23 cellular contexts compared by ENCODE assay signal in the genomic region with DNA sequence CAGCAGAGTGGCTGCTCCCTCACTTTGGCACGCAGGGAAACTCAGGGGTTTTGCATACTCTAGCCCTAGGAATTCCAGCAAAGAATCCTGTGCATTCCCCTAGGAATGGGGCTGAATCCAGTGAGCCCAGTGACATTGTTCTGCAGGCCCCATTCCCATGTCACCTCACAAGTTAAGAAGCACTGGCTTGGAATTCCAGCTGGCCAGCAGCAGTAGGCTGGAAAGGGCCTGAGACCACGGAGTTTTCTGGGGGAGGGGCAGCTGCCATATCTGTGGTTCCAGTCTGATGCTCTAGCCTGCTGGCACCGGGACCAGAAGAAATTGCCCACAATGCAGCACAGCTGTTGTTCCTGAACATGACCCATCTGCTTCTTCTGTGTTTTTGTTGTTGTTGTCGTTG.
"Had no signal": no experiment of that assay in that cellular context is flagged by ENCODE, and none has a peak within 500 bp of the region (broad histone marks: within the 10 kb centered on the region; RNA-seq: fewer than 3 reads in every experiment).

No MANE protein-coding gene starts in this region.

- H3K9me3 Mint-ChIP-seq: type B pancreatic cell had no signal

- H3K36me3 Mint-ChIP-seq: natural killer cell treated with Interleukin-12 subunit alpha and Interleukin-12 subunit beta and Interleukin-15 and Interleukin-18, amount 100 ng/mL, for 72 hours; type B pancreatic cell had no signal

- H2AFZ ChIP-seq: parathyroid adenoma had no signal

- H3K4me2 ChIP-seq: smooth muscle cell had no signal

- H3K27ac ChIP-seq: epithelial cell of prostate, esophagus muscularis mucosa, neutrophil, parathyroid adenoma, right lobe of liver, suprapubic skin had no signal

- ATAC-seq: foreskin keratinocyte; natural killer cell treated with Interleukin-12 subunit alpha and Interleukin-12 subunit beta and Interleukin-15 and Interleukin-18, amount 100 ng/mL, for 72 hours; stimulated activated naive B cell treated with anti-CD40 and anti-IgM and Interleukin-4, amounts not matched to agents 10 μg/mL and 1 μg/mL and 100 μg/mL, for 72 hours; stimulated activated naive CD8-positive, alpha-beta T cell treated with anti-CD3 and anti-CD28 coated beads, Interleukin-15, amount 100 ng/mL, for 72 hours had no signal

- DNase-seq: central memory CD4-positive, alpha-beta T cell; effector CD8-positive, alpha-beta T cell; endodermal cell; foreskin keratinocyte; hypothalamus; midbrain; right lobe of liver; stimulated activated CD4-positive, alpha-beta T cell treated with anti-CD3 and anti-CD28 coated beads, Interleukin-12 subunit alpha, Interleukin-12 subunit beta, amount 100 ng/mL, for 4 hours; stimulated activated naive B cell treated with anti-CD40 and anti-IgM and Interleukin-4, amounts not matched to agents 10 μg/mL and 1 μg/mL and 100 μg/mL, for 72 hours; stimulated activated naive CD8-positive, alpha-beta T cell treated with anti-CD3 and anti-CD28 coated beads, Interleukin-15, amount 100 ng/mL, for 72 hours had no signal

- H3K27me3 ChIP-seq: esophagus muscularis mucosa, foreskin keratinocyte, neutrophil, right lobe of liver, suprapubic skin had no signal

- H3K4me1 ChIP-seq: esophagus muscularis mucosa, parathyroid adenoma, right lobe of liver, suprapubic skin had no signal

- H3K9me3 ChIP-seq: neutrophil, right lobe of liver had no signal

- H3K27me3 Mint-ChIP-seq: progenitor cell of endocrine pancreas had no signal

- H3K27ac Mint-ChIP-seq: dendritic cell treated with granulocyte-macrophage colony-stimulating factor and Interleukin-4, amounts not matched to agents 40 ng/mL and 50 ng/mL, for 4 days; endodermal cell; memory B cell; natural killer cell treated with Interleukin-12 subunit alpha and Interleukin-12 subunit beta and Interleukin-15 and Interleukin-18, amount 100 ng/mL, for 72 hours; progenitor cell of endocrine pancreas; stimulated activated naive B cell treated with anti-CD40 and anti-IgM and Interleukin-4, amounts not matched to agents 10 μg/mL and 1 μg/mL and 100 μg/mL, for 72 hours; stimulated activated naive CD8-positive, alpha-beta T cell treated with anti-CD3 and anti-CD28 coated beads, Interleukin-15, amount 100 ng/mL, for 72 hours; type B pancreatic cell had no signal

- H3K36me3 ChIP-seq: esophagus muscularis mucosa, neutrophil, right lobe of liver, suprapubic skin had no signal

- H3K4me1 Mint-ChIP-seq: endodermal cell; memory B cell; neural crest cell; stimulated activated naive B cell treated with anti-CD40 and anti-IgM and Interleukin-4, amounts not matched to agents 10 μg/mL and 1 μg/mL and 100 μg/mL, for 72 hours; stimulated activated naive CD8-positive, alpha-beta T cell treated with anti-CD3 and anti-CD28 coated beads, Interleukin-15, amount 100 ng/mL, for 72 hours had no signal

- H3K9ac ChIP-seq: parathyroid adenoma had no signal

- H3K4me3 Mint-ChIP-seq: dendritic cell treated with granulocyte-macrophage colony-stimulating factor and Interleukin-4, amounts not matched to agents 40 ng/mL and 50 ng/mL, for 4 days; endodermal cell; memory B cell; natural killer cell treated with Interleukin-12 subunit alpha and Interleukin-12 subunit beta and Interleukin-15 and Interleukin-18, amount 100 ng/mL, for 72 hours; neural crest cell; stimulated activated naive B cell treated with anti-CD40 and anti-IgM and Interleukin-4, amounts not matched to agents 10 μg/mL and 1 μg/mL and 100 μg/mL, for 72 hours; stimulated activated naive CD8-positive, alpha-beta T cell treated with anti-CD3 and anti-CD28 coated beads, Interleukin-15, amount 100 ng/mL, for 72 hours; type B pancreatic cell had no signal

- H3K79me2 ChIP-seq: parathyroid adenoma had no signal

- H3K4me3 ChIP-seq: esophagus muscularis mucosa, lung, right lobe of liver, smooth muscle cell, suprapubic skin had no signal
